9 cellular contexts compared by ENCODE assay signal in genomic region chr11:114165326-114166230, GRCh38.
DNase-seq lines count a peak whose midpoint lies in the region; ATAC-seq and TF ChIP-seq lines count a peak whose summit lies in the region.
"Had no signal": no experiment of that assay in that cellular context is flagged by ENCODE, and none has a peak within 500 bp of the region (broad histone marks: within the 10 kb centered on the region; RNA-seq: fewer than 3 reads in every experiment).

No MANE protein-coding gene starts in this region.

- 85 to 86% methylated on average over 7 of the region's 7 CpGs for WGBS in esophagus, 2 donors
- 51 to 78% (median 58%) methylated on average over 7 of the region's 7 CpGs for WGBS in psoas muscle, 3 donors

- H3K4me1 ChIP-seq in ACC112 (ENCODE audit: control insufficient read depth, insufficient read depth, low read length, unreplicated experiment) (peaks cover 94% of the 10 kb centered on the region), Peyer's patch (peaks cover 28 to 92% (median 68%) of the 10 kb centered on the region in 4 donors), esophagus (ENCODE audit: control insufficient read depth in 2 of 2, insufficient read depth in 2 of 2, low read length in 1 of 2) (peaks cover 22 to 56% of the 10 kb centered on the region in 2 donors), psoas muscle (peaks cover 91% of the 10 kb centered on the region)

- H3K27me3 ChIP-seq in ACC112 (ENCODE audit: insufficient read depth, low read length) (no peaks in the 10 kb centered on the region), Peyer's patch (no peaks in the 10 kb centered on the region), esophagus (ENCODE audit: control insufficient read depth in 1 of 2, insufficient read depth in 2 of 2, low read length in 2 of 2) (no peaks in the 10 kb centered on the region), psoas muscle (ENCODE audit: insufficient read depth in 3 of 3, low read length in 2 of 3) (no peaks in the 10 kb centered on the region)

- no peak for TF ChIP-seq POLR2A in Peyer's patch (IDR thresholded peaks at IDR 0.05)

- ATAC-seq in psoas muscle (no peak), GM18907 (IDR thresholded peaks at IDR 0.05; ENCODE audit: unreplicated experiment) (no peak)

- H3K79me2 ChIP-seq in ACC112 (ENCODE audit: control insufficient read depth, insufficient read depth, low read length, unreplicated experiment): peaks cover 83% of the 10 kb centered on the region

- H3K9me3 ChIP-seq in Peyer's patch (no peaks in the 10 kb centered on the region), esophagus (ENCODE audit: control insufficient read depth in 2 of 2, insufficient read depth in 1 of 2, low read depth in 1 of 2, low read length in 1 of 2) (no peaks in the 10 kb centered on the region), psoas muscle (no peaks in the 10 kb centered on the region)

- intact Hi-C loops in psoas muscle (cut with DNase I): no loop called here

- H3K36me3 ChIP-seq in ACC112 (ENCODE audit: insufficient read depth, low read length) (0 out of 2 replicates have a peak, but pooled peaks cover 7% of the 10 kb centered on the region), Peyer's patch (no peaks in the 10 kb centered on the region), esophagus (ENCODE audit: control insufficient read depth in 2 of 2, insufficient read depth in 2 of 2, low read length in 1 of 2) (peaks cover 0 to 2% of the 10 kb centered on the region in 2 donors), psoas muscle (ENCODE audit: insufficient read depth in 1 of 2, low read depth in 1 of 2) (no peaks in the 10 kb centered on the region)

- H3K27ac ChIP-seq in ACC112 (ENCODE audit: low read depth, low read length) (peak overlapping the region; percentile 96), Peyer's patch (peak overlapping the region; percentile 77 to 97 (median 92)), esophagus (ENCODE audit: low read depth in 2 of 2, low read length in 1 of 2) (peak overlapping the region; percentile 89 to 99), psoas muscle (peak overlapping the region; percentile 99)

- no peak overlapping the region for H2AFZ ChIP-seq in ACC112 (ENCODE audit: low read length, unreplicated experiment)

- H3K4me3 ChIP-seq in ACC112 (ENCODE audit: low read depth, low read length): no peak overlapping the region
- no peak overlapping the region for H3K4me3 ChIP-seq in Peyer's patch
- H3K4me3 ChIP-seq in esophagus (ENCODE audit: low read depth in 1 of 2, low read length in 2 of 2): no peak overlapping the region
- H3K4me3 ChIP-seq in psoas muscle: peak overlapping the region; percentile 62

- TF ChIP-seq CTCF in Peyer's patch (IDR thresholded peaks at IDR 0.05) (no peak), psoas muscle (IDR thresholded peaks at IDR 0.05) (no peak)

- DNase-seq in Peyer's patch (no peak), psoas muscle (peak in 1 of 2 donors; percentile 48), KG1 (lab: John Stamatoyannopoulos, UW) (no peak), NCI-H226 (no peak), NCI-H2171 treated with DMSO at 0.1 percent for 48 hours (lab: John Stamatoyannopoulos, UW) (no peak)
- DNase-seq: NCI-H1092 treated with DMSO at 0.1 percent for 48 hours had no signal
